ENCODE assay signal across 8 cellular contexts in the genomic region with DNA sequence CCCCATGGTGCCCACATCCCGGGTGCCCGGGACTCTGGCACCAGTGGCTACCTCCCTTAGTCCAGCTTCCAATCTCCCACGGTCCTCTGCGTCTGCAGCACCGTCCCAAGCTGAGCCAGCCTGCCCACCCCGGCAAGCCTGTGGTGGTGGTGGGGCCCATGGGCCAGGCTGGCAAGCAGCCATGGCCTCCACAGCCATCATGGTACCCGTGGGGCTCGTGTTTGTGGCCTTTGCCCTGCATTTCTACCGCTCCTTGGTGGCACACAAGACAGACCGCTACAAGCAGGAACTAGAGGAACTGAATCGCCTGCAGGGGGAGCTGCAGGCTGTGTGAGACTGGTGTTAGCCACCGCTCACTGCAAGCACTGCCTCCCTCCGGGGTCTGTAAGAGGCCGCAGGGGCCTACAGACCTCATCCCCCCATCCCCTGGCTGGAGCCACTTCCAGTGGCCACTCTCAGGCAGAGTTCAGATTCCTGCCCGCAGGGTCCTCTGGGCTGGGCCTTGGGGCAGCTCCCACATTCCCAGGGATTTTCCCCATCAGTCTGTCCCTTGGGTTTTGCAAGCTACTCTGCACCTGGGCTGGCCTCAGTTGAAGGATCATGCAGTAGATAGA. TPM values are rescaled to one million over a fixed set of nuclear protein-coding genes. Genes with fewer than 3 reads are reported as not detected.
A peak's percentile ranks its signal among the peaks of the same experiment; 100 is the strongest.
DNase-seq lines count a peak whose midpoint lies in the region; ATAC-seq and TF ChIP-seq lines count a peak whose summit lies in the region.

No MANE protein-coding gene starts in this region.

- WGBS in IMR-90 (ENCODE audit: extremely low coverage in 2 of 2, insufficient read length in 1 of 2), 2 experiments: 0% methylated on average over 2 of the region's 15 CpGs; no CpG with 5 or more reads in 1 of the 2 experiments

- H4K91ac ChIP-seq in IMR-90 (ENCODE audit: insufficient read depth, low read depth, low read length): no peak overlapping the region

- peaks cover 13% of the 10 kb centered on the region for H4K20me1 ChIP-seq in IMR-90 (ENCODE audit: insufficient read depth, low read length)

- H2BK20ac ChIP-seq in IMR-90 (ENCODE audit: low read depth, low read length): no peak overlapping the region

- H3K27me3 ChIP-seq in IMR-90 (ENCODE audit: control insufficient read depth, insufficient read depth, low read length): no peaks in the 10 kb centered on the region
- no peaks in the 10 kb centered on the region for H3K27me3 ChIP-seq in parathyroid adenoma (ENCODE audit: control insufficient read depth, insufficient read depth, low read length)

- H3K9me1 ChIP-seq in IMR-90 (ENCODE audit: insufficient read depth, low read length): peaks cover 11% of the 10 kb centered on the region; the same call in 1 of the 2 replicates

- no peak overlapping the region for H3K4me3 ChIP-seq in IMR-90 (ENCODE audit: insufficient read depth, low read depth, low read length)
- no peak overlapping the region for H3K4me3 ChIP-seq in parathyroid adenoma (ENCODE audit: low read depth, low read length)

- H2BK5ac ChIP-seq in IMR-90 (ENCODE audit: low read depth, low read length, poor library complexity, severe bottlenecking): no peak overlapping the region

- H3K79me2 ChIP-seq in parathyroid adenoma: peaks cover 6% of the 10 kb centered on the region

- H3K4me1 ChIP-seq in IMR-90 (ENCODE audit: control insufficient read depth, insufficient read depth, low read length) (peaks cover 9% of the 10 kb centered on the region), parathyroid adenoma (peaks cover 8% of the 10 kb centered on the region)

- H2BK15ac ChIP-seq in IMR-90 (ENCODE audit: low read depth, low read length): no peak overlapping the region

- POLR2A ChIA-PET in IMR-90 (lab: Charles Lee; ENCODE audit: unreplicated experiment): interaction anchor here (0.6 kb wide), 1 partner anchor 507 kb away, joined by 3 read pairs; no protein-coding TSS in a partner anchor

- TF ChIP-seq POLR2A in IMR-90 (IDR thresholded peaks at IDR 0.05; ENCODE audit: low read depth, low read length): no peak

- H3K36me3 ChIP-seq in IMR-90 (ENCODE audit: control insufficient read depth, insufficient read depth, low read length): peaks cover 4% of the 10 kb centered on the region; the same call in 1 of the 2 replicates
- H3K36me3 ChIP-seq in parathyroid adenoma (ENCODE audit: control insufficient read depth, insufficient read depth, low read length): no peaks in the 10 kb centered on the region

- no peak overlapping the region for H3K4me3 Mint-ChIP-seq in activated T-cell treated with anti-CD3 and anti-CD28 coated beads, Interleukin-2, amount 50 U/mL, for 4 hours

- BruUV-seq in IMR-90 (replicated peaks; lab: Mats Ljungman, UMichigan): no TSS peak

- H3K27ac ChIP-seq in IMR-90 (ENCODE audit: insufficient read depth, low read length) (no peak overlapping the region), parathyroid adenoma (no peak overlapping the region)

- H3K23ac ChIP-seq in IMR-90 (ENCODE audit: low read depth, low read length): no peak overlapping the region

- no peaks in the 10 kb centered on the region for H3K27me3 Mint-ChIP-seq in activated T-cell treated with anti-CD3 and anti-CD28 coated beads, Interleukin-2, amount 50 U/mL, for 4 hours (ENCODE audit: low read depth)

- H2AK5ac ChIP-seq in IMR-90 (ENCODE audit: low read depth, low read length): no peak overlapping the region

- H3K9me3 Mint-ChIP-seq in activated T-cell treated with anti-CD3 and anti-CD28 coated beads, Interleukin-2, amount 50 U/mL, for 4 hours: no peaks in the 10 kb centered on the region

- H4K5ac ChIP-seq in IMR-90 (ENCODE audit: low read depth, low read length): no peak overlapping the region

- peaks cover 20% of the 10 kb centered on the region for H3K4me1 Mint-ChIP-seq in activated T-cell treated with anti-CD3 and anti-CD28 coated beads, Interleukin-2, amount 50 U/mL, for 4 hours (ENCODE audit: low read depth)

- CTCF ChIA-PET in IMR-90 (lab: Yijun Ruan, JAX): interaction anchor here (0.6 to 1.3 kb wide), 5 partner anchors 15 to 489 kb away, joined by 3 to 4 read pairs (median 3); a partner anchor contains a TSS

- dilution Hi-C loops in IMR-90 (cut with HindIII; ENCODE audit: low sequenced_read_pairs, unreplicated experiment): no loop called here

- no peaks in the 10 kb centered on the region for H3K36me3 Mint-ChIP-seq in activated T-cell treated with anti-CD3 and anti-CD28 coated beads, Interleukin-2, amount 50 U/mL, for 4 hours (ENCODE audit: insufficient read depth)

- H2AK9ac ChIP-seq in IMR-90 (replicated peaks; ENCODE audit: low read depth, low read length, poor library complexity): no peak overlapping the region

- no peaks in the 10 kb centered on the region for H3K9me3 ChIP-seq in IMR-90 (ENCODE audit: control insufficient read depth, insufficient read depth, low read length)
- no peaks in the 10 kb centered on the region for H3K9me3 ChIP-seq in parathyroid adenoma (ENCODE audit: control insufficient read depth, low read length)

- H3K4me2 ChIP-seq in IMR-90 (ENCODE audit: low read depth, low read length) (no peak overlapping the region), parathyroid adenoma (ENCODE audit: low read length) (no peak overlapping the region)

- H3K18ac ChIP-seq in IMR-90 (ENCODE audit: low read depth, low read length): no peak overlapping the region

- ATAC-seq in IMR-90 (ENCODE audit: low read depth): peak; percentile 7; the same call in 1 of the 2 replicates
- ATAC-seq in activated T-cell treated with anti-CD3 and anti-CD28 coated beads, Interleukin-2, amount 50 U/mL, for 4 hours: no peak
- ATAC-seq in GM19452 (IDR thresholded peaks at IDR 0.05; ENCODE audit: unreplicated experiment): no peak
- no peak for ATAC-seq in GM21723 (IDR thresholded peaks at IDR 0.05; ENCODE audit: unreplicated experiment)

- no peak overlapping the region for H3K14ac ChIP-seq in IMR-90 (replicated peaks; ENCODE audit: low read depth, low read length)

- H3K4ac ChIP-seq in IMR-90 (ENCODE audit: low read depth, low read length): 0 out of 2 replicates have a peak overlapping the region, but pooled peaks have one; percentile 15

- DNase-seq in D341Med (ENCODE audit: low spot score) (peak; percentile 80), IMR-90 (peak; percentile 71), OCI-M2 (lab: John Stamatoyannopoulos, UW; ENCODE audit: unreplicated experiment) (peak; percentile 49), fibroblast of peridontal ligament (ENCODE audit: extremely low read depth) (peak; percentile 60)
- peak; percentile 53 for DNase-seq in activated T-cell treated with anti-CD3 and anti-CD28 coated beads, Interleukin-2, amount 50 U/mL, for 4 hours

- TF ChIP-seq RAD21 in IMR-90 (IDR thresholded peaks at IDR 0.05; ENCODE audit: low read length): peak; percentile 74

- H3K9ac ChIP-seq in IMR-90 (ENCODE audit: low read depth, low read length) (no peak overlapping the region), parathyroid adenoma (no peak overlapping the region)

- H2BK120ac ChIP-seq in IMR-90 (ENCODE audit: low read depth, low read length): no peak overlapping the region

- peaks cover 18 to 47% of the 10 kb centered on the region in 2 experiments; a peak in 3 of 4 replicates for H3K79me1 ChIP-seq in IMR-90 (ENCODE audit: low read depth in 1 of 2, low read length in 2 of 2)

- peak overlapping the region; percentile 47 for H2AFZ ChIP-seq in IMR-90 (replicated peaks; ENCODE audit: low read length, poor library complexity)
- no peak overlapping the region for H2AFZ ChIP-seq in parathyroid adenoma

- H4K8ac ChIP-seq in IMR-90 (ENCODE audit: low read depth in 2 of 2, low read length in 2 of 2): no peak overlapping the region

- intact Hi-C loops in IMR-90 (cut with micrococcal nuclease): loop anchor here (1.0 to 10.0 kb wide), 4 partner anchors 121 to 911 kb away; a partner anchor contains a TSS

- H3K56ac ChIP-seq in IMR-90 (ENCODE audit: extremely low read depth, insufficient read depth, low read length): no peak overlapping the region

- in situ Hi-C loops in IMR-90 (cut with MboI; ENCODE audit: low sequenced_read_pairs): no loop called here

- TF ChIP-seq CTCF in IMR-90 (conservative IDR thresholded peaks at IDR 0.05; ENCODE audit: low read depth, low read length): peak; percentile 69
- peak; percentile 59 for TF ChIP-seq CTCF in parathyroid adenoma (IDR thresholded peaks at IDR 0.05)

TF ChIP-seq in IMR-90, 13 proteins besides CTCF, POLR2A, EP300 and RAD21 (continues in another document):
- peak; percentile 50; the same call in 1 of the 2 replicates for TF ChIP-seq SMC3 (IDR thresholded peaks at IDR 0.05; ENCODE audit: low read depth, low read length)
- TF ChIP-seq MXI1 (IDR thresholded peaks at IDR 0.05; ENCODE audit: borderline replicate concordance, low read depth, low read length): no peak
- TF ChIP-seq BHLHE40 (IDR thresholded peaks at IDR 0.05; ENCODE audit: low read depth, low read length): no peak

RNA-seq across cellular contexts. Expression of a gene that starts 3.9 kb away (rescaled TPM):
- total RNA-seq in IMR-90 (2012; rRNA removed): 0.54 and 0.56 TPM in 2 replicates
- polyA plus RNA-seq in IMR-90 (2012; rRNA removed): 5.8 and 6.5 TPM in 2 replicates
- 3.3 and 4.8 TPM in 2 replicates for polyA plus RNA-seq in IMR-90 (2012; cell fraction: cytosol; rRNA removed)
- 16.4 and 29.7 TPM in 2 replicates for polyA plus RNA-seq in IMR-90 (2012; cell fraction: nucleus; rRNA removed; ENCODE audit: low replicate concordance)
- total RNA-seq in activated T-cell treated with anti-CD3 and anti-CD28 coated beads, Interleukin-2, amount 50 U/mL, for 4 hours: 10 to 100 TPM; 39.3 to 49.0 (median 40.5) TPM

RNA-seq across cellular contexts. Expression of a gene that starts 4.8 kb away (rescaled TPM):
- total RNA-seq in IMR-90 (2012; rRNA removed): 6.8 and 6.9 TPM in 2 replicates
- 16.9 TPM in 2 replicates for polyA plus RNA-seq in IMR-90 (2012; rRNA removed)
- polyA plus RNA-seq in IMR-90 (2012; cell fraction: cytosol; rRNA removed): 16.1 and 29.4 TPM in 2 replicates
- 12.4 and 15.2 TPM in 2 replicates for polyA plus RNA-seq in IMR-90 (2012; cell fraction: nucleus; rRNA removed; ENCODE audit: low replicate concordance)
- 1 to 10 TPM; 1.5 to 3.3 (median 2.8) TPM for total RNA-seq in activated T-cell treated with anti-CD3 and anti-CD28 coated beads, Interleukin-2, amount 50 U/mL, for 4 hours

RNA-seq across cellular contexts. Expression of a gene that starts 30.2 kb away (rescaled TPM):
- total RNA-seq in IMR-90 (2012; rRNA removed): 5.0 and 5.8 TPM in 2 replicates
- polyA plus RNA-seq in IMR-90 (2012; rRNA removed): 13.8 and 19.6 TPM in 2 replicates
- 14.1 and 16.6 TPM in 2 replicates for polyA plus RNA-seq in IMR-90 (2012; cell fraction: cytosol; rRNA removed)
- 29.8 and 57.4 TPM in 2 replicates for polyA plus RNA-seq in IMR-90 (2012; cell fraction: nucleus; rRNA removed; ENCODE audit: low replicate concordance)
- total RNA-seq in activated T-cell treated with anti-CD3 and anti-CD28 coated beads, Interleukin-2, amount 50 U/mL, for 4 hours: 10 to 100 TPM; 25.8 to 31.3 (median 30.8) TPM

RNA-seq across cellular contexts. Expression of a gene that starts 31.4 kb away (rescaled TPM):
- 9.4 and 11.3 TPM in 2 replicates for total RNA-seq in IMR-90 (2012; rRNA removed)
- polyA plus RNA-seq in IMR-90 (2012; rRNA removed): 8.5 and 9.3 TPM in 2 replicates
- polyA plus RNA-seq in IMR-90 (2012; cell fraction: cytosol; rRNA removed): 9.7 and 12.6 TPM in 2 replicates
- polyA plus RNA-seq in IMR-90 (2012; cell fraction: nucleus; rRNA removed; ENCODE audit: low replicate concordance): 10.7 and 21.0 TPM in 2 replicates
- 1 to 10 TPM; 1.2 to 2.0 (median 1.3) TPM for total RNA-seq in activated T-cell treated with anti-CD3 and anti-CD28 coated beads, Interleukin-2, amount 50 U/mL, for 4 hours

RNA-seq across cellular contexts. Expression of a gene that starts 56.8 kb away (rescaled TPM):
- 3.9 TPM in 2 replicates for total RNA-seq in IMR-90 (2012; rRNA removed)
- polyA plus RNA-seq in IMR-90 (2012; rRNA removed): 11.4 and 14.9 TPM in 2 replicates
- 3.8 and 4.4 TPM in 2 replicates for polyA plus RNA-seq in IMR-90 (2012; cell fraction: cytosol; rRNA removed)
- 152 and 177 TPM in 2 replicates for polyA plus RNA-seq in IMR-90 (2012; cell fraction: nucleus; rRNA removed; ENCODE audit: low replicate concordance)
- under 1 TPM; 0.25 to 0.69 (median 0.43) TPM for total RNA-seq in activated T-cell treated with anti-CD3 and anti-CD28 coated beads, Interleukin-2, amount 50 U/mL, for 4 hours

Comparison
In these comparisons a context has a peak if more than half of its experiments do, and no peak if none do; other contexts are left out.
1. RNA of a gene that starts 3.9 kb away (total RNA-seq): 39.3 to 49.0 TPM in activated T-cell treated with anti-CD3 and anti-CD28 coated beads, Interleukin-2, amount 50 U/mL, for 4 hours; 0.54 to 0.56 TPM in IMR-90; every median in the first group is over 10 times any median in the second.
2. Peak in every context shown above with its lines, with median percentiles within 50 percentile points of each other: DNase-seq.